Comparison of ENCODE assay signal across 12 cellular contexts in genomic region chr12:117686210-117686609, GRCh38.
"Had no signal": no experiment of that assay in that cellular context is flagged by ENCODE, and none has a peak within 500 bp of the region (broad histone marks: within the 10 kb centered on the region; RNA-seq: fewer than 3 reads in every experiment).

No MANE protein-coding gene starts in this region.

- H3K27me3 ChIP-seq: ascending aorta, cardiac muscle cell, ovary, tibial artery, uterus had no signal

- H3K9me3 ChIP-seq: ascending aorta, gastroesophageal sphincter, left lung, ovary, tibial artery, uterus had no signal

- H3K4me1 Mint-ChIP-seq: memory B cell had no signal

- H3K4me3 ChIP-seq: ascending aorta, cardiac muscle cell, gastroesophageal sphincter, left lung, ovary, skin epidermis, tibial artery, uterus had no signal

- ATAC-seq: activated T-cell treated with anti-CD3 and anti-CD28 coated beads, Interleukin-2, amount 50 U/mL, for 72 hours had no signal

- H3K4me1 ChIP-seq: ascending aorta, gastroesophageal sphincter, uterus had no signal

- H3K27ac ChIP-seq: ascending aorta, cardiac muscle cell, left lung, ovary, tibial artery had no signal

- H3K36me3 ChIP-seq: ascending aorta, cardiac muscle cell, gastroesophageal sphincter, left lung, ovary, tibial artery, uterus had no signal

- FAIRE-seq: colon had no signal

- DNase-seq: activated CD4-positive, alpha-beta memory T cell treated with anti-CD3 and anti-CD28 coated beads for 36 hours; activated T-cell treated with anti-CD3 and anti-CD28 coated beads, Interleukin-2, amount 50 U/mL, for 72 hours had no signal

- H3K36me3 Mint-ChIP-seq: activated CD4-positive, alpha-beta memory T cell treated with anti-CD3 and anti-CD28 coated beads for 36 hours; memory B cell had no signal

- H3K27ac Mint-ChIP-seq: activated CD4-positive, alpha-beta memory T cell treated with anti-CD3 and anti-CD28 coated beads for 36 hours; activated T-cell treated with anti-CD3 and anti-CD28 coated beads, Interleukin-2, amount 50 U/mL, for 72 hours; memory B cell had no signal

- H3K4me3 Mint-ChIP-seq: activated CD4-positive, alpha-beta memory T cell treated with anti-CD3 and anti-CD28 coated beads for 36 hours; activated T-cell treated with anti-CD3 and anti-CD28 coated beads, Interleukin-2, amount 50 U/mL, for 72 hours; memory B cell had no signal
